26 cellular contexts compared by ENCODE assay signal in genomic region chr16:53082509-53082908, GRCh38. TPM values are rescaled to one million over a fixed set of nuclear protein-coding genes. Genes with fewer than 3 reads are reported as not detected.
DNase-seq lines count a peak whose midpoint lies in the region; ATAC-seq and TF ChIP-seq lines count a peak whose summit lies in the region.
"Had no signal": no experiment of that assay in that cellular context is flagged by ENCODE, and none has a peak within 500 bp of the region (broad histone marks: within the 10 kb centered on the region; RNA-seq: fewer than 3 reads in every experiment).

No MANE protein-coding gene starts in this region.

- H3K9me3 Mint-ChIP-seq in type B pancreatic cell: peaks cover 4% of the 10 kb centered on the region
- H3K9me3 Mint-ChIP-seq in T-helper 2 cell treated with Interferon-gamma antibody and Interleukin-4, amounts not matched to agents 5 μg/mL and 100 μg/mL, for 36 hours: peaks cover 3% of the 10 kb centered on the region

- 74 to 78% methylated on average over 4 of the region's 4 CpGs for WGBS in heart right ventricle, 2 donors
- WGBS in adrenal gland, 4 donors: 47 to 62% (median 57%) methylated on average over 4 of the region's 4 CpGs
- 86% methylated on average over 4 of the region's 4 CpGs for WGBS in hepatocyte (ENCODE audit: low lambda C conversion rate, missing lambda C conversion rate)

- H3K4me3 Mint-ChIP-seq in type B pancreatic cell: peak overlapping the region; percentile 40
- no peak overlapping the region for H3K4me3 Mint-ChIP-seq in T-helper 2 cell treated with Interferon-gamma antibody and Interleukin-4, amounts not matched to agents 5 μg/mL and 100 μg/mL, for 36 hours
- H3K4me3 Mint-ChIP-seq: activated CD4-positive, alpha-beta T cell treated with anti-CD3 and anti-CD28 coated beads for 36 hours; activated CD8-positive, alpha-beta T cell treated with anti-CD3 and anti-CD28 coated beads, Interleukin-2, amount 10 ng/mL, durations not matched to agents 7 days and 5 days; activated naive CD8-positive, alpha-beta T cell; H9 had no signal

- H3K36me3 Mint-ChIP-seq in type B pancreatic cell: peaks cover 8% of the 10 kb centered on the region
- H3K36me3 Mint-ChIP-seq in T-helper 2 cell treated with Interferon-gamma antibody and Interleukin-4, amounts not matched to agents 5 μg/mL and 100 μg/mL, for 36 hours (ENCODE audit: low read depth): peaks cover 4% of the 10 kb centered on the region

- no peaks in the 10 kb centered on the region for H3K27me3 ChIP-seq in heart right ventricle
- H3K27me3 ChIP-seq in adrenal gland: no peaks in the 10 kb centered on the region
- no peaks in the 10 kb centered on the region for H3K27me3 ChIP-seq in hepatocyte
- H3K27me3 ChIP-seq in upper lobe of right lung: no peaks in the 10 kb centered on the region
- H3K27me3 ChIP-seq: testis had no signal

- no peak overlapping the region for H2AFZ ChIP-seq in hepatocyte

- H3K27ac ChIP-seq in heart right ventricle: peak overlapping the region in 6 of 10 donors; percentile 10 to 92 (median 34)
- H3K27ac ChIP-seq in adrenal gland: peak overlapping the region in 4 of 5 donors; percentile 31 to 92 (median 70)
- H3K27ac ChIP-seq in hepatocyte: peak overlapping the region; percentile 1
- H3K27ac ChIP-seq in upper lobe of right lung: no peak overlapping the region
- H3K27ac ChIP-seq: KMS-11, testis had no signal

- H3K9me3 ChIP-seq in heart right ventricle (no peaks in the 10 kb centered on the region), adrenal gland (replicated peaks in 1 of 3) (no peaks in the 10 kb centered on the region), hepatocyte (ENCODE audit: low read depth) (no peaks in the 10 kb centered on the region), upper lobe of right lung (no peaks in the 10 kb centered on the region)
- H3K9me3 ChIP-seq: testis had no signal

- TF ChIP-seq CTCF in heart right ventricle (IDR thresholded peaks at IDR 0.05) (no peak), adrenal gland (IDR thresholded peaks at IDR 0.05) (no peak), hepatocyte (IDR thresholded peaks at IDR 0.05; ENCODE audit: poor library complexity) (no peak), type B pancreatic cell (conservative IDR thresholded peaks at IDR 0.05) (no peak), upper lobe of right lung (IDR thresholded peaks at IDR 0.05) (no peak)

- ATAC-seq in heart right ventricle: no peak
- no peak for ATAC-seq in left cardiac atrium
- no peak for ATAC-seq in GM18873 (IDR thresholded peaks at IDR 0.05; ENCODE audit: low FRiP score, unreplicated experiment)
- ATAC-seq in upper lobe of right lung: no peak
- ATAC-seq: activated CD4-positive, alpha-beta T cell treated with anti-CD3 and anti-CD28 coated beads for 36 hours; activated CD8-positive, alpha-beta T cell treated with anti-CD3 and anti-CD28 coated beads, Interleukin-2, amount 10 ng/mL, durations not matched to agents 7 days and 5 days had no signal

- no peaks in the 10 kb centered on the region for H3K36me3 ChIP-seq in heart right ventricle
- H3K36me3 ChIP-seq in adrenal gland (replicated peaks in 1 of 2): no peaks in the 10 kb centered on the region
- H3K36me3 ChIP-seq in hepatocyte (replicated peaks; ENCODE audit: insufficient read depth, low read depth): no peaks in the 10 kb centered on the region
- H3K36me3 ChIP-seq in upper lobe of right lung: no peaks in the 10 kb centered on the region

- no peaks in the 10 kb centered on the region for H3K27me3 Mint-ChIP-seq in type B pancreatic cell
- no peaks in the 10 kb centered on the region for H3K27me3 Mint-ChIP-seq in T-helper 2 cell treated with Interferon-gamma antibody and Interleukin-4, amounts not matched to agents 5 μg/mL and 100 μg/mL, for 36 hours (ENCODE audit: low read depth)
- H3K27me3 Mint-ChIP-seq: activated CD4-positive, alpha-beta T cell treated with anti-CD3 and anti-CD28 coated beads for 36 hours; activated naive CD8-positive, alpha-beta T cell had no signal

- peak overlapping the region; percentile 87 for H3K27ac Mint-ChIP-seq in type B pancreatic cell
- no peak overlapping the region for H3K27ac Mint-ChIP-seq in T-helper 2 cell treated with Interferon-gamma antibody and Interleukin-4, amounts not matched to agents 5 μg/mL and 100 μg/mL, for 36 hours
- H3K27ac Mint-ChIP-seq: activated CD4-positive, alpha-beta T cell treated with anti-CD3 and anti-CD28 coated beads for 36 hours; activated CD8-positive, alpha-beta T cell treated with anti-CD3 and anti-CD28 coated beads, Interleukin-2, amount 10 ng/mL, durations not matched to agents 7 days and 5 days; activated naive CD8-positive, alpha-beta T cell; progenitor cell of endocrine pancreas had no signal

- TF ChIP-seq POLR2A in adrenal gland (IDR thresholded peaks at IDR 0.05): no peak

- H4K20me1 ChIP-seq in hepatocyte (ENCODE audit: insufficient read depth, poor library complexity, severe bottlenecking): no peaks in the 10 kb centered on the region

- intact Hi-C loops in heart right ventricle (cut with DNase I): no loop called here
- intact Hi-C loops in left cardiac atrium (cut with DNase I): no loop called here
- intact Hi-C loops in adrenal gland (cut with DNase I): no loop called here
- intact Hi-C loops in upper lobe of right lung (cut with DNase I): no loop called here

- DNase-seq in heart right ventricle: no peak
- DNase-seq in left cardiac atrium: no peak
- no peak for DNase-seq in adrenal gland
- DNase-seq in hepatocyte (ENCODE audit: low spot score): no peak
- no peak for DNase-seq in type B pancreatic cell (ENCODE audit: extremely low spot score, unreplicated experiment)
- no peak for DNase-seq in T-helper 2 cell treated with Interferon-gamma antibody and Interleukin-4, amounts not matched to agents 5 μg/mL and 100 μg/mL, for 36 hours (ENCODE audit: low spot score)
- DNase-seq in upper lobe of right lung: no peak
- DNase-seq: activated CD4-positive, alpha-beta T cell treated with anti-CD3 and anti-CD28 coated beads for 36 hours; activated CD8-positive, alpha-beta T cell treated with anti-CD3 and anti-CD28 coated beads, Interleukin-2, amount 10 ng/mL, durations not matched to agents 7 days and 5 days; aorta; central memory CD4-positive, alpha-beta T cell; dermis blood vessel endothelial cell; DMS153; H9; islet precursor cell; NCI-H1436 treated with DMSO at 0.1 percent for 48 hours; NCI-H2107; NCI-H446; NCI-H774; stimulated activated naive CD4-positive, alpha-beta T cell treated with Interleukin-2 at 50 U/mL for 16 hours; testis had no signal

- H3K9me2 ChIP-seq in hepatocyte (replicated peaks; ENCODE audit: insufficient read depth): no peaks in the 10 kb centered on the region

- peaks cover 53% of the 10 kb centered on the region for H3K79me2 ChIP-seq in hepatocyte

- H3K4me3 ChIP-seq in heart right ventricle (no peak overlapping the region), adrenal gland (no peak overlapping the region), hepatocyte (no peak overlapping the region), upper lobe of right lung (no peak overlapping the region)
- H3K4me3 ChIP-seq: lung, testis had no signal

- peaks cover 17 to 99% (median 80%) of the 10 kb centered on the region in 9 donors for H3K4me1 ChIP-seq in heart right ventricle
- H3K4me1 ChIP-seq in adrenal gland (replicated peaks in 1 of 2): peaks cover 56 to 79% of the 10 kb centered on the region in 2 donors
- peaks cover 61% of the 10 kb centered on the region for H3K4me1 ChIP-seq in hepatocyte (ENCODE audit: insufficient read depth)
- H3K4me1 ChIP-seq in upper lobe of right lung: peaks cover 70% of the 10 kb centered on the region

- no peak overlapping the region for H3K4me2 ChIP-seq in hepatocyte
- H3K4me2 ChIP-seq: KMS-11 had no signal

- peaks cover 54% of the 10 kb centered on the region for H3K4me1 Mint-ChIP-seq in type B pancreatic cell (ENCODE audit: unreplicated experiment)
- H3K4me1 Mint-ChIP-seq in T-helper 2 cell treated with Interferon-gamma antibody and Interleukin-4, amounts not matched to agents 5 μg/mL and 100 μg/mL, for 36 hours (ENCODE audit: low read depth): no peaks in the 10 kb centered on the region

RNA-seq across cellular contexts. Expression of gene CHD9, which starts 27.7 kb away (rescaled TPM):
- total RNA-seq in heart right ventricle (10 to 100 TPM; 39.6 to 58.4 (median 45.1) TPM), left cardiac atrium (10 to 100 TPM; 44.2 to 60.3 TPM), adrenal gland (10 to 100 TPM; 28.3 to 95.9 (median 61.2) TPM), hepatocyte (68.2 and 89.4 TPM in 2 replicates), type B pancreatic cell (ENCODE audit: low replicate concordance) (45.8 and 68.6 TPM in 2 replicates), upper lobe of right lung (81.4 TPM)
- polyA plus RNA-seq in heart right ventricle (10 to 100 TPM in 1 of 2 donors, 1 to 10 TPM in 1; 7.0 to 15.7 TPM), adrenal gland (10 to 100 TPM; 10.0 to 29.7 (median 27.3) TPM), hepatocyte (54.9 and 72.6 TPM in 2 replicates)

RNA-seq across cellular contexts. Expression of gene CHD9NB, which starts 29.8 kb away (rescaled TPM):
- 1 to 10 TPM in 1 of 10 donors, under 1 TPM in 7, not detected in 2; 0.29 to 1.2 (median 0.51) TPM for total RNA-seq in heart right ventricle
- 1 to 10 TPM in 1 of 2 donors, under 1 TPM in 1; 0.17 to 1.5 TPM for polyA plus RNA-seq in heart right ventricle
- total RNA-seq in left cardiac atrium: under 1 TPM; 0.47 to 0.94 TPM
- total RNA-seq in adrenal gland: 1 to 10 TPM in 1 of 8 donors, under 1 TPM in 7; 0.19 to 1.3 (median 0.56) TPM
- under 1 TPM; 0.11 to 0.64 (median 0.40) TPM for polyA plus RNA-seq in adrenal gland
- total RNA-seq in hepatocyte: 0.64 and 2.3 TPM in 2 replicates
- polyA plus RNA-seq in hepatocyte: 0.81 and 1.4 TPM in 2 replicates
- total RNA-seq in type B pancreatic cell (ENCODE audit: low replicate concordance): 2.6 and 4.4 TPM in 2 replicates
- total RNA-seq in upper lobe of right lung: 1.1 TPM
